Comparison of ENCODE assay signal across 16 cellular contexts in genomic region chr1:147472953-147473734, GRCh38.
"Had no signal": no experiment of that assay in that cellular context is flagged by ENCODE, and none has a peak within 500 bp of the region (broad histone marks: within the 10 kb centered on the region; RNA-seq: fewer than 3 reads in every experiment).

No MANE protein-coding gene starts in this region.

- H3K4me1 ChIP-seq: adrenal gland, foreskin keratinocyte, heart right ventricle, suprapubic skin had no signal

- H3K4me3 ChIP-seq: adrenal gland, heart right ventricle, lung, suprapubic skin had no signal

- DNase-seq: activated CD4-positive, alpha-beta T cell treated with anti-CD3 and anti-CD28 coated beads, Interleukin-2, amount 50 U/mL, for 1 hour; activated CD4-positive, CD25-positive, alpha-beta regulatory T cell; activated naive CD4-positive, alpha-beta T cell treated with anti-CD3 and anti-CD28 coated beads, Interleukin-2, amount 10 ng/mL, durations not matched to agents 7 days and 5 days; activated T-cell treated with anti-CD3 and anti-CD28 coated beads for 4 hours; effector memory CD4-positive, alpha-beta T cell; foreskin keratinocyte; heart right ventricle; islet precursor cell; naive thymus-derived CD4-positive, alpha-beta T cell; nucleus accumbens; right cardiac atrium had no signal

- H3K9me3 ChIP-seq: adrenal gland, heart right ventricle, suprapubic skin had no signal

- H3K27ac ChIP-seq: adrenal gland, foreskin keratinocyte, heart right ventricle, suprapubic skin had no signal

- H3K27me3 ChIP-seq: adrenal gland, foreskin keratinocyte had no signal

- H3K36me3 ChIP-seq: adrenal gland, heart right ventricle, suprapubic skin had no signal

- ATAC-seq: activated T-helper 17 cell treated with anti-CD3 and anti-CD28 coated beads, Interleukin-2, amount 50 U/mL, for 72 hours; foreskin keratinocyte; heart right ventricle; naive thymus-derived CD4-positive, alpha-beta T cell; right cardiac atrium; stimulated activated memory B cell treated with anti-CD40 and anti-IgM and Interleukin-4, amounts not matched to agents 10 μg/mL and 1 μg/mL and 100 μg/mL, for 72 hours had no signal
